Comparison of ENCODE assay signal across 1 cellular context in genomic region chr4:38523524-38524448, GRCh38.
TF ChIP-seq lines count a peak whose summit lies in the region.

No MANE protein-coding gene starts in this region.

TF ChIP-seq in K562, 482 proteins besides CTCF, POLR2A, EP300 and RAD21 (continued from another document and continues in another):
- TF ChIP-seq CHAMP1 (IDR thresholded peaks at IDR 0.05) (no peak), RERE (CRISPR knock-in tag; IDR thresholded peaks at IDR 0.05; ENCODE audit: borderline replicate concordance) (no peak), ZC3H11A (IDR thresholded peaks at IDR 0.05; ENCODE audit: low read depth, low read length) (no peak), NR2C2 (CRISPR knock-in tag; IDR thresholded peaks at IDR 0.05) (no peak), NR2C2 (tag; IDR thresholded peaks at IDR 0.05) (peak; percentile 91), ZNF518B (CRISPR knock-in tag; IDR thresholded peaks at IDR 0.05) (no peak), KLF1 (tag; IDR thresholded peaks at IDR 0.05) (no peak), ZNF175 (CRISPR knock-in tag; IDR thresholded peaks at IDR 0.05; ENCODE audit: low read depth) (no peak; the same call in 1 of the 2 replicates), MAX (CRISPR knock-in tag; IDR thresholded peaks at IDR 0.05) (peak; percentile 39; the same call in 1 of the 2 replicates), MGA (IDR thresholded peaks at IDR 0.05) (peak; percentile 84)
